Comparison of ENCODE assay signal across 9 cellular contexts in genomic region chr3:113070226-113071220, GRCh38.
A peak's percentile ranks its signal among the peaks of the same experiment; 100 is the strongest.
DNase-seq lines count a peak whose midpoint lies in the region; ATAC-seq and TF ChIP-seq lines count a peak whose summit lies in the region.
"Had no signal": no experiment of that assay in that cellular context is flagged by ENCODE, and none has a peak within 500 bp of the region (broad histone marks: within the 10 kb centered on the region; RNA-seq: fewer than 3 reads in every experiment).

No MANE protein-coding gene starts in this region.

- no peak overlapping the region for H3K27ac ChIP-seq in body of pancreas

- WGBS in body of pancreas, 2 donors: 38 to 41% methylated on average over 5 of the region's 5 CpGs

- H3K27me3 ChIP-seq in body of pancreas: no peaks in the 10 kb centered on the region

- no peaks in the 10 kb centered on the region for H3K36me3 Mint-ChIP-seq in stimulated activated effector memory CD8-positive, alpha-beta T cell treated with anti-CD3 and anti-CD28 coated beads, Interleukin-12 subunit alpha, Interleukin-12 subunit beta, amount 100 ng/mL, for 72 hours

- H3K9me3 ChIP-seq in body of pancreas: no peaks in the 10 kb centered on the region

- H3K27ac Mint-ChIP-seq in stimulated activated effector memory CD8-positive, alpha-beta T cell treated with anti-CD3 and anti-CD28 coated beads, Interleukin-12 subunit alpha, Interleukin-12 subunit beta, amount 100 ng/mL, for 72 hours: no peak overlapping the region
- H3K27ac Mint-ChIP-seq: activated naive CD4-positive, alpha-beta T cell treated with anti-CD3 and anti-CD28 coated beads, Interleukin-2, amount 50 U/mL, for 24 hours had no signal

- DNase-seq in GM04504 (ENCODE audit: low read depth) (peak; percentile 70), glomerular visceral epithelial cell (ENCODE audit: extremely low spot score) (peak; percentile 64), NCI-H187 (lab: John Stamatoyannopoulos, UW) (no peak), body of pancreas (no peak), mesenteric fat pad (ENCODE audit: low spot score) (no peak)
- no peak for DNase-seq in stimulated activated effector memory CD8-positive, alpha-beta T cell treated with anti-CD3 and anti-CD28 coated beads, Interleukin-12 subunit alpha, Interleukin-12 subunit beta, amount 100 ng/mL, for 72 hours (ENCODE audit: low spot score in 2 of 2)

- H3K36me3 ChIP-seq in body of pancreas (replicated peaks in 1 of 2; ENCODE audit: insufficient read depth in 1 of 2, low read depth in 2 of 2): no peaks in the 10 kb centered on the region

- intact Hi-C loops in body of pancreas (cut with DNase I): no loop called here

- no peak for TF ChIP-seq POLR2A in body of pancreas (IDR thresholded peaks at IDR 0.05)

- peaks cover 4% of the 10 kb centered on the region for H3K9me3 Mint-ChIP-seq in stimulated activated effector memory CD8-positive, alpha-beta T cell treated with anti-CD3 and anti-CD28 coated beads, Interleukin-12 subunit alpha, Interleukin-12 subunit beta, amount 100 ng/mL, for 72 hours
- H3K9me3 Mint-ChIP-seq: activated naive CD4-positive, alpha-beta T cell treated with anti-CD3 and anti-CD28 coated beads, Interleukin-2, amount 50 U/mL, for 24 hours had no signal

- H3K4me1 Mint-ChIP-seq in stimulated activated effector memory CD8-positive, alpha-beta T cell treated with anti-CD3 and anti-CD28 coated beads, Interleukin-12 subunit alpha, Interleukin-12 subunit beta, amount 100 ng/mL, for 72 hours: no peaks in the 10 kb centered on the region
- H3K4me1 Mint-ChIP-seq: activated naive CD4-positive, alpha-beta T cell treated with anti-CD3 and anti-CD28 coated beads, Interleukin-2, amount 50 U/mL, for 24 hours had no signal

- H3K4me1 ChIP-seq in body of pancreas: no peaks in the 10 kb centered on the region

- H3K4me3 Mint-ChIP-seq in stimulated activated effector memory CD8-positive, alpha-beta T cell treated with anti-CD3 and anti-CD28 coated beads, Interleukin-12 subunit alpha, Interleukin-12 subunit beta, amount 100 ng/mL, for 72 hours: no peak overlapping the region
- H3K4me3 Mint-ChIP-seq: activated naive CD4-positive, alpha-beta T cell treated with anti-CD3 and anti-CD28 coated beads, Interleukin-2, amount 50 U/mL, for 24 hours had no signal

- ATAC-seq in GM21619 (IDR thresholded peaks at IDR 0.05; ENCODE audit: unreplicated experiment) (peak; percentile 100), HG03558 (IDR thresholded peaks at IDR 0.05; ENCODE audit: extremely low read depth, unreplicated experiment) (peak; percentile 100), body of pancreas (no peak)
- no peak for ATAC-seq in stimulated activated effector memory CD8-positive, alpha-beta T cell treated with anti-CD3 and anti-CD28 coated beads, Interleukin-12 subunit alpha, Interleukin-12 subunit beta, amount 100 ng/mL, for 72 hours

- H3K4me3 ChIP-seq in body of pancreas: no peak overlapping the region

- TF ChIP-seq CTCF in body of pancreas (IDR thresholded peaks at IDR 0.05): no peak

Comparison
In these comparisons a context has a peak if more than half of its experiments do, and no peak if none do; other contexts are left out.
1. DNase-seq: peak in GM04504 (single experiment) and glomerular visceral epithelial cell (single experiment); none in NCI-H187 (0 of 2), body of pancreas (0 of 4), stimulated activated effector memory CD8-positive, alpha-beta T cell treated with anti-CD3 and anti-CD28 coated beads, Interleukin-12 subunit alpha, Interleukin-12 subunit beta, amount 100 ng/mL, for 72 hours (0 of 2) and mesenteric fat pad (single experiment).
2. ATAC-seq: peak in GM21619 (single experiment) and HG03558 (single experiment); none in body of pancreas (single experiment) and stimulated activated effector memory CD8-positive, alpha-beta T cell treated with anti-CD3 and anti-CD28 coated beads, Interleukin-12 subunit alpha, Interleukin-12 subunit beta, amount 100 ng/mL, for 72 hours (single experiment).